18 cellular contexts compared by ENCODE assay signal in the genomic region with DNA sequence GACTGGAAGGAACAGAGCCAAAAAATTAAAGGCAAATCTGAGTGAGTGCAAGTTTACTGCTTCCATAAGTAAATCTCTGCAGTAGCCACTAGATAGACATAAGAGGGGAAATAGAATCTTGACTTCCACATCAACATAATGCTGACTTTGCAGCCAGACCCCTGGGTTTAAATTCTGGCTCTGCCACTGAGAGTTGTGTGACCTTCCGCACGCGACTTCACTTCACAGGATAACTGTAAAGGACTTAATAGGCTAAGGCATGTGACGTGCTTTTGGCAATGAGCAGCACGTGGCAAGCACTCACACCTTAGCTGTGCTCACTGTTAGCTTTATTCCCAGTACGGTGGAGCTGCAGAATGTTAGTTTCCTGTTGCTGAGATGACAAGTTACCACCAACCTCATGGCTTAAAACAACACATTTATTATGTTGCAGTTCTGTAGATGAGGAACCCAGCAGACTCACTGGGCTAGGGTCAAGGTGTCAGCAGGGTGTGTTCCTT.
"Had no signal": no experiment of that assay in that cellular context is flagged by ENCODE, and none has a peak within 500 bp of the region (broad histone marks: within the 10 kb centered on the region; RNA-seq: fewer than 3 reads in every experiment).

No MANE protein-coding gene starts in this region.

- H3K4me3 Mint-ChIP-seq: activated B cell treated with CpG ODN at 0.5 μM for 24 hours; activated CD4-positive, alpha-beta T cell treated with anti-CD3 and anti-CD28 coated beads, Interleukin-2, amount 10 ng/mL, durations not matched to agents 7 days and 5 days; activated naive CD4-positive, alpha-beta T cell treated with anti-CD3 and anti-CD28 coated beads, Interleukin-2, amount 50 U/mL, for 24 hours; naive B cell had no signal

- H3K4me1 Mint-ChIP-seq: activated B cell treated with CpG ODN at 0.5 μM for 24 hours had no signal

- H3K27ac ChIP-seq: esophagus muscularis mucosa, lower lobe of right lung, psoas muscle, SK-N-MC, spleen, upper lobe of left lung had no signal

- FAIRE-seq: TTC549 had no signal

- H3K4me3 ChIP-seq: esophagus muscularis mucosa, lower lobe of right lung, psoas muscle, SK-N-MC, spleen, upper lobe of left lung had no signal

- H3K27ac Mint-ChIP-seq: activated B cell treated with CpG ODN at 0.5 μM for 24 hours; activated CD4-positive, alpha-beta T cell treated with anti-CD3 and anti-CD28 coated beads, Interleukin-2, amount 10 ng/mL, durations not matched to agents 7 days and 5 days had no signal

- DNase-seq: activated B cell treated with CpG ODN at 0.5 μM for 24 hours; activated CD4-positive, alpha-beta T cell treated with anti-CD3 and anti-CD28 coated beads, Interleukin-2, amount 10 ng/mL, durations not matched to agents 7 days and 5 days; left cardiac atrium; lower lobe of right lung; midbrain; naive B cell; nucleus accumbens; psoas muscle; spleen; stimulated activated CD4-positive, alpha-beta T cell treated with anti-CD3 and anti-CD28 coated beads, Interleukin-1b, Interleukin-23, amount 100 ng/mL, for 48 hours; stimulated activated naive CD8-positive, alpha-beta T cell treated with anti-CD3 and anti-CD28 coated beads, Interleukin-15, Interleukin-2, amounts not matched to agents 100 U/mL and 50 U/mL, for 24 hours; T-helper 1 cell; upper lobe of left lung had no signal

- H3K4me1 ChIP-seq: esophagus muscularis mucosa, lower lobe of right lung, psoas muscle, spleen, upper lobe of left lung had no signal

- ATAC-seq: left cardiac atrium; lower lobe of right lung; psoas muscle; sciatic nerve; stimulated activated naive CD8-positive, alpha-beta T cell treated with anti-CD3 and anti-CD28 coated beads, Interleukin-15, Interleukin-2, amounts not matched to agents 100 U/mL and 50 U/mL, for 24 hours had no signal

- H3K27me3 Mint-ChIP-seq: activated B cell treated with CpG ODN at 0.5 μM for 24 hours; activated CD4-positive, alpha-beta T cell treated with anti-CD3 and anti-CD28 coated beads, Interleukin-2, amount 10 ng/mL, durations not matched to agents 7 days and 5 days; activated naive CD4-positive, alpha-beta T cell treated with anti-CD3 and anti-CD28 coated beads, Interleukin-2, amount 50 U/mL, for 24 hours; naive B cell had no signal

- H3K9me3 Mint-ChIP-seq: activated naive CD4-positive, alpha-beta T cell treated with anti-CD3 and anti-CD28 coated beads, Interleukin-2, amount 50 U/mL, for 24 hours had no signal
